ENCODE assay signal across 21 cellular contexts in the genomic region with DNA sequence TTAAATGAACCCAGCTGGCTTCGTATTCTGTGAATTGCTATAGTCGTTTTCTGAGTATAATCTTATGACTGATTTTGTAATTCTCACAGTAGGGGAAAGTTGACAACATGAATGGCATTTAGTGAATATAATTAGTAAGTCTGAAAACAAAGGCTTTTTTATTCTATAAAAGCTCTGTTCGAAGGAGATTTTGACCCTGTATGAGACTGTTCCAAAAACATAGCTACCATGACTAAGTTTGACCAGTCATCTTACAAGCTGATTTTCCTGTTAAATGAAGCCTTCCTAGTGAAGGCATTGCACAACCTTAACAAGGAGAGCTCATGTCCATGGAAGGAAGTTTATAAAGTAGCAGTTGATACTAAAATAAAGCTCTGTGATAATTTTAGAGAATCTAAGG.
DNase-seq lines count a peak whose midpoint lies in the region; ATAC-seq and TF ChIP-seq lines count a peak whose summit lies in the region.
"Had no signal": no experiment of that assay in that cellular context is flagged by ENCODE, and none has a peak within 500 bp of the region (broad histone marks: within the 10 kb centered on the region; RNA-seq: fewer than 3 reads in every experiment).

No MANE protein-coding gene starts in this region.

- no peak overlapping the region for H3K4me3 ChIP-seq in fibroblast of mammary gland (ENCODE audit: control insufficient read depth, low read depth, low read length)
- no peak overlapping the region for H3K4me3 ChIP-seq in skeletal muscle cell (ENCODE audit: low read depth, low read length)
- no peak overlapping the region for H3K4me3 ChIP-seq in BE2C (ENCODE audit: low read depth, low read length)
- H3K4me3 ChIP-seq: prostate gland had no signal

- peak; percentile 8 for DNase-seq in HCEC 1CT
- DNase-seq in amniotic epithelial cell (ENCODE audit: low read depth) = peak; percentile 46
- peak; percentile 51 for DNase-seq in fibroblast of mammary gland (ENCODE audit: low read depth)
- DNase-seq in skeletal muscle cell (ENCODE audit: low read depth) = peak; percentile 26
- DNase-seq in HK-2 (ENCODE audit: unreplicated experiment) = no peak
- DNase-seq in BE2C = no peak
- DNase-seq in HPDE6-E6E7 (ENCODE audit: extremely low spot score) = no peak
- DNase-seq: activated CD4-positive, alpha-beta T cell treated with anti-CD3 and anti-CD28 coated beads, Interleukin-2, amount 50 U/mL, for 4 hours; activated naive CD4-positive, alpha-beta T cell; dermis blood vessel endothelial cell; DMS 273 treated with DMSO at 0.1 percent for 48 hours; GF-D8; hippocampal formation; kidney; mesendoderm; NCI-H2029; WERI-Rb-1 had no signal

- H3K9me3 ChIP-seq in BE2C = no peaks in the 10 kb centered on the region
- H3K9me3 ChIP-seq: prostate gland had no signal

- no peaks in the 10 kb centered on the region for H3K4me1 ChIP-seq in BE2C
- H3K4me1 ChIP-seq: prostate gland had no signal

- ATAC-seq in GM21526 (IDR thresholded peaks at IDR 0.05; ENCODE audit: low FRiP score, unreplicated experiment) = no peak
- ATAC-seq: natural killer cell treated with Interleukin-12 subunit alpha and Interleukin-12 subunit beta and Interleukin-15 and Interleukin-18, amount 100 ng/mL, for 72 hours; Right ventricle myocardium inferior had no signal

- H3K27me3 ChIP-seq in BE2C = no peaks in the 10 kb centered on the region

- TF ChIP-seq CTCF in fibroblast of mammary gland (conservative IDR thresholded peaks at IDR 0.05; ENCODE audit: control insufficient read depth, insufficient read depth, low read depth, low read length) (no peak), BE2C (IDR thresholded peaks at IDR 0.05; ENCODE audit: low read depth, low read length) (no peak)

- no peaks in the 10 kb centered on the region for H3K36me3 ChIP-seq in BE2C
- H3K36me3 ChIP-seq: prostate gland, WERI-Rb-1 had no signal

Comparison
In these comparisons a context has a peak if more than half of its experiments do, and no peak if none do; other contexts are left out.
1. DNase-seq: peak in HCEC 1CT (single experiment), amniotic epithelial cell (single experiment), fibroblast of mammary gland (single experiment) and skeletal muscle cell (single experiment); none in HK-2 (single experiment), BE2C (single experiment) and HPDE6-E6E7 (single experiment).